In the genomic region with DNA sequence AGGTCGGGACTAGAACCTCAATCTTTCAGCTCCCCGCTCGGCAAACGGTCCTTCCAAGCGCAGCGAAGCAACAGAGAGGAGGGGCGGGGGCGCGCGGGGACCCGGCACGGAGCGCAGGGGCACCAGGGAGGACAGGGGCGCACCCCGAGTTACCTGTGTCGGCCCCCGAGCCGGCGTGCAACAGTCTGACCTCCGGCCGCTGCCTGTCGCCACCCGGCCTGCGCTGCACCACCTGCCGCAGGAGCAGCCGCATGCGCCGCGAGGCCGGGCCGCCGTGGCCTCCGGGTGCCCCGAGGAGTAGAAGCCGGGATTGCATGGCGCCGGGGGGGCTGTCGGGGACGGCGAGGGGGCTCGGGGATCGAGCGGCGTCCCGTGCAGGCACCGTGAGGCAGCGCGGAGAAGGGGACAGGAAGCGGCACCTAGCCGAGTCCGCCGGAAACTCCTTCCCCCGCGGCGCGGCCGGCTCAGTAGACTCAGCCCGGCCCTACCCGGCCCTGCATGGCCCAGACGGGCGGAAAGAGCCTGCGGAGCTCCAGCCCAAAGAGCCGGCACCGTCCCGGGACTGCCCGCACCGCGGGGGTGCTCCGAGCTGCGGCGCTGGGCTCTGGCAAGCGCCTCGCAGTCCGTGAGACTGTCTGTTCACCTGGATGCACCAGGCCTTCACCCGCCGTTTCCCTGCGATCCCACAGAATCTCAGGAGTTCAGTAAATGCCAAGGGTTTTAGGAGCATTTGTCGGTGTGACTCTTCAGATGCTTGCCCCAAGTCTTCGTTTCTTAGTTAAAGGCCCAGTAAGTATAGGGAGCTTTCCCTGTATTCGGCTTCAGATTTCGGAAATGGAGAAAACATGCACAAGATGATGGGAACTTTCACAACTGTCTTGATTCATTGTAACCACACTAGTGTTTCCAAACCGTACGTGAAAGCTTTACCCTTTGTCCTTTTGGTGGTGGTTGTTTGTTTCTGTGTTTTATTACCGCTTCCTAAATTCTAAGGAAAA, we compare ENCODE assay signal across 8 cellular contexts. TPM values are rescaled to one million over a fixed set of nuclear protein-coding genes. Genes with fewer than 3 reads are reported as not detected.
DNase-seq lines count a peak whose midpoint lies in the region; ATAC-seq and TF ChIP-seq lines count a peak whose summit lies in the region.

TSS of gene VWA8 (minus strand) at position 410 of the 998 bp plus-strand sequence. CDS start at position 316, 94 bp downstream.

- H3K4me2 ChIP-seq in Karpas-422 (ENCODE audit: low read depth, low read length, poor library complexity, severe bottlenecking): peak within 1 kb of the TSS; percentile 92

- no peaks in the 10 kb centered on the region for H3K36me3 ChIP-seq in Karpas-422 (ENCODE audit: insufficient read depth, low read length)
- no peaks in the 10 kb centered on the region for H3K36me3 ChIP-seq in SJSA1
- H3K36me3 ChIP-seq in neutrophil: no peaks in the 10 kb centered on the region

- H3K27me3 ChIP-seq in Karpas-422 (ENCODE audit: low read length) (no peaks in the 10 kb centered on the region), SJSA1 (replicated peaks) (no peaks in the 10 kb centered on the region), neutrophil (peaks cover 45% of the 10 kb centered on the region)

- H3K4me1 ChIP-seq in Karpas-422 (ENCODE audit: low read length) (peaks cover 39% of the 10 kb centered on the region), SJSA1 (replicated peaks) (peaks cover 10% of the 10 kb centered on the region), neutrophil (ENCODE audit: control insufficient read depth in 1 of 2, insufficient read depth in 1 of 2, low read depth in 1 of 2, low read length in 1 of 2) (peaks cover 14% of the 10 kb centered on the region in 2 experiments)

- no peak for TF ChIP-seq CTCF in neutrophil (IDR thresholded peaks at IDR 0.05)

- H3K4me3 ChIP-seq in Karpas-422 (ENCODE audit: low read length): peak within 1 kb of the TSS; percentile 90
- peak within 1 kb of the TSS; percentile 77 for H3K4me3 ChIP-seq in SJSA1
- peak within 1 kb of the TSS; percentile 53 to 73 for H3K4me3 ChIP-seq in neutrophil (ENCODE audit: low read depth in 1 of 2, low read length in 1 of 2)

- H3K9me3 ChIP-seq in Karpas-422 (ENCODE audit: low read length): no peaks in the 10 kb centered on the region
- H3K9me3 ChIP-seq in SJSA1 (replicated peaks): no peaks in the 10 kb centered on the region
- H3K9me3 ChIP-seq in neutrophil: no peaks in the 10 kb centered on the region

- H3K9me2 ChIP-seq in Karpas-422 (replicated peaks; ENCODE audit: insufficient read depth, low read length): no peaks in the 10 kb centered on the region

- H4K20me1 ChIP-seq in Karpas-422 (ENCODE audit: insufficient read depth, low read depth, low read length): no peaks in the 10 kb centered on the region; the same call in 1 of the 2 replicates

- peak within 1 kb of the TSS; percentile 38; the same call in 1 of the 2 replicates for H3K27ac ChIP-seq in Karpas-422 (ENCODE audit: low read length)
- H3K27ac ChIP-seq in SJSA1: peak within 1 kb of the TSS; percentile 57
- peak within 1 kb of the TSS; percentile 55 for H3K27ac ChIP-seq in neutrophil
- H3K27ac ChIP-seq in substantia nigra (ENCODE audit: low read depth, low read length, poor library complexity, severe bottlenecking): peak within 1 kb of the TSS; percentile 62

- ATAC-seq in GM21737 (IDR thresholded peaks at IDR 0.05; ENCODE audit: unreplicated experiment): peak; percentile 71

- H3K9ac ChIP-seq in Karpas-422 (ENCODE audit: low read length): peak within 1 kb of the TSS; percentile 91

- peak; percentile 81 for DNase-seq in Daoy (ENCODE audit: low read depth)
- DNase-seq in Karpas-422: peak; percentile 95
- DNase-seq in SJSA1 (ENCODE audit: low read depth in 1 of 2, low spot score in 2 of 2): peak; percentile 70 to 78
- DNase-seq in activated naive CD4-positive, alpha-beta T cell treated with Interleukin-2 at 50 U/mL for 16 hours: peak; percentile 87
- peak; percentile 87 for DNase-seq in germinal center (ENCODE audit: low spot score)
- DNase-seq in substantia nigra (lab: John Stamatoyannopoulos, UW): peak in 46 of 49 donors; percentile 5 to 82 (median 52)

- peak within 1 kb of the TSS; percentile 99 for H2AFZ ChIP-seq in Karpas-422 (ENCODE audit: low read length)

- H3K79me2 ChIP-seq in Karpas-422 (ENCODE audit: low read length): peaks cover 48% of the 10 kb centered on the region

RNA-seq across cellular contexts. Expression of gene VWA8, which starts in this region (rescaled TPM):
- 6.7 and 10.1 TPM in 2 replicates for total RNA-seq in Daoy (2014; rRNA removed; shearing (Covaris generic))
- total RNA-seq in Karpas-422 (2014; rRNA removed; shearing (Covaris generic); ENCODE audit: low replicate concordance): 23.8 and 35.7 TPM in 2 replicates
- total RNA-seq in SJSA1 (2014; rRNA removed; shearing (Covaris generic)): 8.6 and 9.2 TPM in 2 replicates

Comparison
In these comparisons a context has a peak if more than half of its experiments do, and no peak if none do; other contexts are left out.
1. Peak in every context shown above with its lines: DNase-seq, ATAC-seq, H3K4me3 ChIP-seq and H3K27ac ChIP-seq.